10 cellular contexts compared by ENCODE assay signal in the genomic region with DNA sequence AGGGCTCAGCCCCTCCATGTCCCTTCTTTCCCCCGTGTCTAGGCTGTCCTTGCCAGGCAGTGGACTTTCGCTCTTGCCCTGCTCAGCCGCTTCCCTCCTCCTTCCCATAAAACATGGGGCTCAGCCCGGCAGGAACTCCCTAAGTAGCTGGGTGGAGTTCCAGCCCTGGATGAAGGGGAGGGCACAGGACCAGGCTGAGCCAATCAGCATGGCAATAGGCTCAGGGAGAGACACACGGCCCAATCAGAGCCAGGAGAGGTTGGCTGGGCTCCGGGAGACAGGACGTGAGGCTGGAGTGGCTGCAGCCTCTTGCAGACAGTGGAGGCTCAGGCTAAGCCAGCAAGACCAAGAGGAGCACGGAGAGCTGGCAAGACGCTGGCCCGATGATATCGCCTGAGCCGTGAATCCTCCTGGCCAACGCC.
A peak's percentile ranks its signal among the peaks of the same experiment; 100 is the strongest.
DNase-seq lines count a peak whose midpoint lies in the region; ATAC-seq and TF ChIP-seq lines count a peak whose summit lies in the region.
"Had no signal": no experiment of that assay in that cellular context is flagged by ENCODE, and none has a peak within 500 bp of the region (broad histone marks: within the 10 kb centered on the region; RNA-seq: fewer than 3 reads in every experiment).

No MANE protein-coding gene starts in this region.

- H3K36me3 ChIP-seq in iPS DF 6.9 (ENCODE audit: control insufficient read depth, insufficient read depth, low read length), result no peaks in the 10 kb centered on the region; the same call in 1 of the 2 replicates

- H3K4me3 ChIP-seq in HFF-Myc (replicated peaks; ENCODE audit: low read depth, low read length) (no peak overlapping the region), iPS DF 6.9 (ENCODE audit: low read length) (no peak overlapping the region)

- WGBS in iPS DF 6.9 (ENCODE audit: insufficient coverage, insufficient read length), result no CpG with 5 or more reads among the region's 13 CpGs

- peaks cover 8% of the 10 kb centered on the region for H3K4me1 ChIP-seq in iPS DF 6.9 (ENCODE audit: control insufficient read depth, insufficient read depth, low read length)

- H3K27ac ChIP-seq in iPS DF 6.9 (ENCODE audit: low read length), result no peak overlapping the region

- no peaks in the 10 kb centered on the region; the same call in 1 of the 2 replicates for H3K27me3 ChIP-seq in iPS DF 6.9 (ENCODE audit: control insufficient read depth, insufficient read depth, low read length)

- no peak for TF ChIP-seq CTCF in HFF-Myc (IDR thresholded peaks at IDR 0.05; ENCODE audit: low read depth, low read length, missing control alignments)

- DNase-seq in ACHN (peak; percentile 64), HFF-Myc (ENCODE audit: extremely low read depth, low read depth) (peak; percentile 20), SHP77 (lab: John Stamatoyannopoulos, UW) (peak; percentile 72 to 85), iPS DF 6.9 (ENCODE audit: low read depth, low spot score) (peak; percentile 52), COR-L47 (lab: John Stamatoyannopoulos, UW) (no peak)
- no peak for DNase-seq in central memory CD4-positive, alpha-beta T cell
- DNase-seq in stimulated activated naive CD4-positive, alpha-beta T cell (lab: John Stamatoyannopoulos, UW), result no peak
- DNase-seq: DND-41, T-helper 2 cell had no signal

- in situ Hi-C loops in ACHN (cut with HindIII; ENCODE audit: low pct_ligation_motif_present, low pct_unique_long_range_greater_than_20kb, low sequenced_read_pairs), result no loop called here

- no peaks in the 10 kb centered on the region for H3K9me3 ChIP-seq in iPS DF 6.9 (ENCODE audit: control insufficient read depth, insufficient read depth, low read length)

- no peak for ATAC-seq in GM21737 (IDR thresholded peaks at IDR 0.05; ENCODE audit: unreplicated experiment)

Comparison
In these comparisons a context has a peak if more than half of its experiments do, and no peak if none do; other contexts are left out.
1. DNase-seq: peak in ACHN (single experiment), HFF-Myc (single experiment), SHP77 (2 of 2) and iPS DF 6.9 (single experiment); none in central memory CD4-positive, alpha-beta T cell (single experiment), stimulated activated naive CD4-positive, alpha-beta T cell (0 of 6) and COR-L47 (single experiment).